In the genomic region with DNA sequence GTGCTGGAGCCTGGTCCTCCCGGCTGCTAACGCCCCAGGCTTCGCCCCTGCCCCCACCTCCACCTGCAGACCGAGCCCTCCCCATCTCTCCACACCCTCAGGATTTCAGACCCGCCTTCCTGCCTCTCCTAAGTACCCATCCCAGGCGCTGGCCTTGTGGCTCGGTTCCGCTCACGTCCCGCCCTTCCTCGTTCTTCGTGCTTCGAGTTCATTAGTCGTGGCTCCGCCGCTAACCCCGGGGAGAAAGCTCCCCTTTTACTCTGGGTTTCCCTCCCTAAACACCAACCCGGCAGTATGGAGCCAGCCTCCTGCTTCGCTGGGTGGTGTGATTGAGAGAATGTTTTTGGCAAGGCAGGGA, we compare ENCODE assay signal across 20 cellular contexts. TPM values are rescaled to one million over a fixed set of nuclear protein-coding genes. Genes with fewer than 3 reads are reported as not detected.
DNase-seq lines count a peak whose midpoint lies in the region; ATAC-seq, FAIRE-seq and TF ChIP-seq lines count a peak whose summit lies in the region.
"Had no signal": no experiment of that assay in that cellular context is flagged by ENCODE, and none has a peak within 500 bp of the region (broad histone marks: within the 10 kb centered on the region; RNA-seq: fewer than 3 reads in every experiment).

No MANE protein-coding gene starts in this region.

- no peaks in the 10 kb centered on the region for H3K9me3 Mint-ChIP-seq in activated T-cell treated with anti-CD3 and anti-CD28 coated beads, Interleukin-2, amount 50 U/mL, for 24 hours
- no peaks in the 10 kb centered on the region for H3K9me3 Mint-ChIP-seq in mesothelial cell of epicardium
- H3K9me3 Mint-ChIP-seq: activated CD4-positive, alpha-beta memory T cell treated with anti-CD3 and anti-CD28 coated beads, Interleukin-2, amount 10 ng/mL, durations not matched to agents 7 days and 5 days; stimulated activated naive CD8-positive, alpha-beta T cell treated with anti-CD3 and anti-CD28 coated beads, Interleukin-15, Interleukin-2, amounts not matched to agents 100 ng/mL and 50 ng/mL, for 24 hours had no signal

- WGBS in H1 (ENCODE audit: extremely low coverage in 1 of 2, insufficient coverage in 1 of 2, insufficient read length in 1 of 2, insufficient replicate concordance in 2 of 2, low coverage in 1 of 2, low lambda C conversion rate in 2 of 2, missing lambda C conversion rate in 1 of 2), 2 experiments = 14% methylated on average over 18 of the region's 19 CpGs; no CpG with 5 or more reads in 1 of the 2 experiments
- WGBS in suprapubic skin = 47% methylated on average over 17 of the region's 19 CpGs

- no peak overlapping the region for H3K27ac ChIP-seq in H1 (ENCODE audit: low read depth, low read length)
- no peak overlapping the region for H3K27ac ChIP-seq in suprapubic skin
- H3K27ac ChIP-seq: C4-2B, RWPE1 had no signal

- H3K79me2 ChIP-seq in H1 (ENCODE audit: control insufficient read depth in 1 of 2, insufficient read depth in 2 of 2, low read length in 2 of 2) = no peaks in the 10 kb centered on the region

- H3K4me2 ChIP-seq in H1 (ENCODE audit: insufficient read depth in 1 of 2, low read depth in 2 of 2, low read length in 2 of 2) = peak overlapping the region; percentile 60 to 65

- H2AK5ac ChIP-seq in H1 (ENCODE audit: low read depth, low read length) = no peak overlapping the region

- POLR2A ChIA-PET in H1 (lab: Charles Lee; ENCODE audit: partially characterized antibody) = interaction anchor here (1.3 to 1.7 kb wide), 2 partner anchors 20 to 395 kb away, joined by 4 to 6 read pairs; no protein-coding TSS in a partner anchor

- no peak overlapping the region for H4K5ac ChIP-seq in H1 (ENCODE audit: insufficient read length, low read depth, low read length)

- no peak for DNase-seq in activated T-cell treated with anti-CD3 and anti-CD28 coated beads, Interleukin-2, amount 50 U/mL, for 24 hours
- DNase-seq in activated T-cell treated with anti-CD3 and anti-CD28 coated beads, Interleukin-2, amount 50 U/mL, for 1 hour = no peak
- DNase-seq in H1 (ENCODE audit: low read depth in 1 of 2, low spot score in 2 of 2) (no peak), mesothelial cell of epicardium (ENCODE audit: low spot score in 2 of 2, unreplicated experiment in 2 of 2) (no peak), suprapubic skin (ENCODE audit: low spot score in 2 of 2) (no peak), NCI-H345 treated with DMSO at 0.1 percent for 48 hours (lab: John Stamatoyannopoulos, UW; ENCODE audit: unreplicated experiment) (no peak)
- no peak for DNase-seq in effector CD4-positive, alpha-beta T cell
- DNase-seq: activated CD4-positive, alpha-beta memory T cell treated with anti-CD3 and anti-CD28 coated beads, Interleukin-2, amount 10 ng/mL, durations not matched to agents 7 days and 5 days; DMS79; effector CD8-positive, alpha-beta T cell; NCI-H187; NCI-H446 had no signal

- peaks cover 14% of the 10 kb centered on the region for H3K4me1 Mint-ChIP-seq in activated T-cell treated with anti-CD3 and anti-CD28 coated beads, Interleukin-2, amount 50 U/mL, for 24 hours (ENCODE audit: low read depth)
- H3K4me1 Mint-ChIP-seq in mesothelial cell of epicardium = peaks cover 20% of the 10 kb centered on the region
- H3K4me1 Mint-ChIP-seq: IgD-negative memory B cell had no signal

- no peaks in the 10 kb centered on the region for H3K36me3 Mint-ChIP-seq in activated T-cell treated with anti-CD3 and anti-CD28 coated beads, Interleukin-2, amount 50 U/mL, for 24 hours (ENCODE audit: low read depth)
- peaks cover under 1% of the 10 kb centered on the region for H3K36me3 Mint-ChIP-seq in mesothelial cell of epicardium
- H3K36me3 Mint-ChIP-seq: IgD-negative memory B cell had no signal

- H3K27me3 ChIP-seq in H1 (replicated peaks in 1 of 4; ENCODE audit: control insufficient read depth in 3 of 4, extremely low read depth in 1 of 4, insufficient read depth in 3 of 4, low read length in 3 of 4) = peaks cover 69 to 77% (median 73%) of the 10 kb centered on the region in 4 experiments
- H3K27me3 ChIP-seq in suprapubic skin = peaks cover 56% of the 10 kb centered on the region

- H2BK20ac ChIP-seq in H1 (ENCODE audit: low read length) = no peak overlapping the region

- no peak for TF ChIP-seq EP300 in H1 (IDR thresholded peaks at IDR 0.05; ENCODE audit: borderline replicate concordance in 1 of 2, low read depth in 2 of 2, low read length in 2 of 2)
- TF ChIP-seq EP300 in suprapubic skin (IDR thresholded peaks at IDR 0.05) = no peak

- H3K79me1 ChIP-seq in H1 (ENCODE audit: low read depth, low read length) = no peaks in the 10 kb centered on the region

- peak overlapping the region; percentile 50; the same call in 1 of the 2 replicates for H2BK12ac ChIP-seq in H1 (ENCODE audit: low read depth, low read length)

- peak overlapping the region; percentile 11 for H3K27ac Mint-ChIP-seq in activated T-cell treated with anti-CD3 and anti-CD28 coated beads, Interleukin-2, amount 50 U/mL, for 24 hours
- H3K27ac Mint-ChIP-seq in mesothelial cell of epicardium = no peak overlapping the region
- H3K27ac Mint-ChIP-seq: activated CD4-positive, alpha-beta memory T cell treated with anti-CD3 and anti-CD28 coated beads, Interleukin-2, amount 10 ng/mL, durations not matched to agents 7 days and 5 days; IgD-negative memory B cell; stimulated activated naive CD8-positive, alpha-beta T cell treated with anti-CD3 and anti-CD28 coated beads, Interleukin-15, Interleukin-2, amounts not matched to agents 100 ng/mL and 50 ng/mL, for 24 hours had no signal

- no peak overlapping the region for H4K91ac ChIP-seq in H1 (replicated peaks; ENCODE audit: insufficient read length, low read length)

- no peak overlapping the region; the same call in 1 of the 2 replicates for H2AFZ ChIP-seq in H1 (ENCODE audit: low read length)

- H3K9me3 ChIP-seq in H1 (ENCODE audit: insufficient read depth in 2 of 2, low read depth in 1 of 2, low read length in 1 of 2) (no peaks in the 10 kb centered on the region), suprapubic skin (no peaks in the 10 kb centered on the region)

- TF ChIP-seq CTCF in H1 (IDR thresholded peaks at IDR 0.05; ENCODE audit: control extremely low read depth in 1 of 3, insufficient read depth in 1 of 3, low read depth in 1 of 3, low read length in 3 of 3) = no peak
- TF ChIP-seq CTCF in mesothelial cell of epicardium (IDR thresholded peaks at IDR 0.05; ENCODE audit: unreplicated experiment) = no peak
- TF ChIP-seq CTCF in suprapubic skin (IDR thresholded peaks at IDR 0.05) = no peak

- H3K18ac ChIP-seq in H1 (ENCODE audit: extremely low read depth, low read length) = no peak overlapping the region; the same call in 1 of the 2 replicates

- H3K4me3 ChIP-seq in H1 (ENCODE audit: extremely low read depth in 1 of 4, insufficient read depth in 2 of 4, low read depth in 3 of 4, low read length in 4 of 4) = peak overlapping the region in 3 of 4 experiments; percentile 5 to 51 (median 5); a peak in 3 of 8 replicates
- H3K4me3 ChIP-seq in suprapubic skin = peak overlapping the region; percentile 36

- no peak overlapping the region for H3K4me3 Mint-ChIP-seq in activated T-cell treated with anti-CD3 and anti-CD28 coated beads, Interleukin-2, amount 50 U/mL, for 24 hours
- peak overlapping the region; percentile 37 for H3K4me3 Mint-ChIP-seq in mesothelial cell of epicardium
- H3K4me3 Mint-ChIP-seq: activated CD4-positive, alpha-beta memory T cell treated with anti-CD3 and anti-CD28 coated beads, Interleukin-2, amount 10 ng/mL, durations not matched to agents 7 days and 5 days; IgD-negative memory B cell; stimulated activated naive CD8-positive, alpha-beta T cell treated with anti-CD3 and anti-CD28 coated beads, Interleukin-15, Interleukin-2, amounts not matched to agents 100 ng/mL and 50 ng/mL, for 24 hours had no signal

- H3K4me1 ChIP-seq in H1 (replicated peaks in 1 of 4; ENCODE audit: control insufficient read depth in 3 of 4, insufficient read depth in 4 of 4, low read length in 3 of 4) (peaks cover 0 to 23% (median 13%) of the 10 kb centered on the region in 4 experiments; a peak in 6 of 7 replicates), suprapubic skin (peaks cover 24% of the 10 kb centered on the region)

- TF ChIP-seq POLR2A in H1 (IDR thresholded peaks at IDR 0.05; ENCODE audit: control extremely low read depth in 1 of 2, low read depth in 2 of 2, low read length in 2 of 2) = no peak
- TF ChIP-seq POLR2A in suprapubic skin (IDR thresholded peaks at IDR 0.05) = no peak

- H4K20me1 ChIP-seq in H1 (replicated peaks in 1 of 2; ENCODE audit: control insufficient read depth in 1 of 2, insufficient read depth in 2 of 2, low read length in 2 of 2) = peaks cover 21 to 27% of the 10 kb centered on the region in 2 experiments

- H2BK5ac ChIP-seq in H1 (ENCODE audit: low read depth, low read length) = no peak overlapping the region

- FAIRE-seq in H1 (lab: Jason Lieb, UNC) = no peak
- FAIRE-seq: GM19239 had no signal

- peaks cover 88% of the 10 kb centered on the region for H3K27me3 Mint-ChIP-seq in activated T-cell treated with anti-CD3 and anti-CD28 coated beads, Interleukin-2, amount 50 U/mL, for 24 hours
- peaks cover 95% of the 10 kb centered on the region for H3K27me3 Mint-ChIP-seq in mesothelial cell of epicardium (ENCODE audit: low read depth)

- H3K14ac ChIP-seq in H1 (ENCODE audit: insufficient read length) = no peak overlapping the region

- no peak for ATAC-seq in HG03521 (IDR thresholded peaks at IDR 0.05; ENCODE audit: unreplicated experiment)

- H3K36me3 ChIP-seq in H1 (ENCODE audit: control insufficient read depth in 2 of 4, insufficient read depth in 4 of 4, low read length in 3 of 4) (no peaks in the 10 kb centered on the region), suprapubic skin (no peaks in the 10 kb centered on the region)

- H4K8ac ChIP-seq in H1 (ENCODE audit: extremely low read depth, insufficient read depth, low read length) = no peak overlapping the region; the same call in 1 of the 2 replicates

- H3K23ac ChIP-seq in H1 (ENCODE audit: insufficient read length) = no peak overlapping the region

- no peak overlapping the region for H3K4ac ChIP-seq in H1 (replicated peaks; ENCODE audit: insufficient read length, low read depth, low read length)

- H2BK15ac ChIP-seq in H1 (ENCODE audit: low read length) = peak overlapping the region; percentile 83

- TF ChIP-seq RAD21 in H1 (IDR thresholded peaks at IDR 0.05 in 1 of 2, conservative IDR thresholded peaks at IDR 0.05 in 1 of 2; ENCODE audit: low read depth in 2 of 2, low read length in 2 of 2) = no peak

- no peak overlapping the region for H2BK120ac ChIP-seq in H1 (replicated peaks; ENCODE audit: low read depth, low read length)

- H3K9ac ChIP-seq in H1 (replicated peaks in 1 of 4; ENCODE audit: extremely low read depth in 1 of 4, low read depth in 3 of 4, low read length in 3 of 4) = no peak overlapping the region

- CTCF ChIA-PET in H1 (lab: Charles Lee; ENCODE audit: partially characterized antibody) = interaction anchor here (1.0 to 5.4 kb wide), 4 partner anchors 10 to 120 kb away, joined by 3 to 44 read pairs (median 4); no protein-coding TSS in a partner anchor

- H3K56ac ChIP-seq in H1 (replicated peaks; ENCODE audit: insufficient read length, low read depth, low read length) = no peak overlapping the region

- H3K23me2 ChIP-seq in H1 (ENCODE audit: low read depth, low read length) = peaks cover 5% of the 10 kb centered on the region

RNA-seq across cellular contexts. Expression of a gene that starts 11.2 kb away (rescaled TPM):
- total RNA-seq in H1 (2021; fragmentation: NEBNext Ultra II Directional; extraction: Animal tissue kit (Norgen Biotek cat#: 25700)) = not detected in 2 replicates
- polyA plus RNA-seq in H1 (2011; rRNA removed) = not detected in 2 replicates
- 0.06 TPM for polyA plus RNA-seq in H1 (2011; cell fraction: cytosol; rRNA removed)
- 0.04 TPM for polyA plus RNA-seq in H1 (2011; cell fraction: nucleus; rRNA removed)
- polyA plus RNA-seq in H1 (2012, experiment 1 of 2) = 0.08 to 0.23 TPM (median 0.14 TPM) in 4 replicates
- polyA plus RNA-seq in H1 (2012, experiment 2 of 2) = 0.10 TPM
- 0.04 TPM for polyA plus RNA-seq in H1 (2013, experiment 1 of 2)
- polyA plus RNA-seq in H1 (2013, experiment 2 of 2) = not detected
- polyA minus RNA-seq in H1 (2011; rRNA and poly(A)+ RNA removed) = not detected in 2 replicates
- not detected for polyA minus RNA-seq in H1 (2011; cell fraction: cytosol; rRNA and poly(A)+ RNA removed)
- polyA minus RNA-seq in H1 (2011; cell fraction: nucleus; rRNA and poly(A)+ RNA removed) = not detected
- total RNA-seq in mesothelial cell of epicardium (2.0 to 3.0 TPM (median 2.8 TPM) in 3 replicates), suprapubic skin (1 to 10 TPM; 2.0 to 9.7 (median 2.5) TPM)
- total RNA-seq: A673; activated CD4-positive, alpha-beta memory T cell treated with anti-CD3 and anti-CD28 coated beads, Interleukin-2, amount 10 ng/mL, durations not matched to agents 7 days and 5 days; pulmonary artery endothelial cell had no signal
- polyA plus RNA-seq: IgD-negative memory B cell had no signal
